21 cellular contexts compared by ENCODE assay signal in the genomic region with DNA sequence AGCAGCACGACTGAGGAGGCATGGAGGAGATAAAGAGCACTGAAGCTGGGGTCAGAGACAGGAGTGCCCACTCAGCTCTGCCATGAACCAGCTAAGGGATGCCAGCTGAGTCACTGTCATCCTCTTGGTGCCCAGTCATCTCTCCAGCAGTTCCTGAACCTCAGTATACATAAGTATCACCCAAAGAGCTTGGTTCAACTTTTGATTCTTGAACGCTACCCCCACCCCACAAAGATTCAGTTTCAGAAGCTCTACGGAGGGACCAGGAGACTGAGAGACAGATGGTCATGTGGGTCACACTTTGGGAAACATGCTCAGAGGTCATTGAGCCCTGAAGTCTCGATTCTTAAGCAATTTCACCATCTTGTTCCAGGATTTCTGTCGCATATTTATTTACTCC.
"Had no signal": no experiment of that assay in that cellular context is flagged by ENCODE, and none has a peak within 500 bp of the region (broad histone marks: within the 10 kb centered on the region; RNA-seq: fewer than 3 reads in every experiment).

No MANE protein-coding gene starts in this region.

- H3K9me3 ChIP-seq: SJSA1 had no signal

- H3K27me3 ChIP-seq: SJSA1 had no signal

- H3K27ac ChIP-seq: SJSA1, SK-N-MC had no signal

- H3K4me1 ChIP-seq: SJSA1 had no signal

- H3K4me3 ChIP-seq: SJSA1, SK-N-MC had no signal

- DNase-seq: IMR-90, Kasumi-1, KG1, NCI-H1092, NCI-H1105 treated with DMSO at 0.1 percent for 48 hours, NCI-H1417 treated with DMSO at 0.1 percent for 48 hours, NCI-H146, NCI-H1694 treated with DMSO at 0.1 percent for 48 hours, NCI-H1930, NCI-H2081, NCI-H2107, NCI-H2227 treated with DMSO at 0.1 percent for 48 hours, NCI-H524, NCI-H526 treated with DMSO at 0.1 percent for 48 hours, NCI-H748 treated with DMSO at 0.1 percent for 48 hours, Right ventricle myocardium superior, RPMI8226, SIG-M5 had no signal

- ATAC-seq: HepG2 had no signal

- H3K36me3 ChIP-seq: SJSA1 had no signal
